Comparison of ENCODE assay signal across 1 cellular context in genomic region chr14:81453166-81453766, GRCh38.
TF ChIP-seq lines count a peak whose summit lies in the region.

No MANE protein-coding gene starts in this region.

TF ChIP-seq in H1, 55 proteins besides CTCF, POLR2A, EP300 and RAD21:
- TF ChIP-seq RFX5 (IDR thresholded peaks at IDR 0.05; ENCODE audit: borderline replicate concordance, low read depth, low read length) (no peak), CTBP2 (IDR thresholded peaks at IDR 0.05; ENCODE audit: borderline replicate concordance, insufficient read depth, insufficient read length, low read length) (no peak), CBX5 (IDR thresholded peaks at IDR 0.05; ENCODE audit: low read depth, low read length) (no peak), KDM5A (IDR thresholded peaks at IDR 0.05; ENCODE audit: low read length) (no peak)
